13 cellular contexts compared by ENCODE assay signal in the genomic region with DNA sequence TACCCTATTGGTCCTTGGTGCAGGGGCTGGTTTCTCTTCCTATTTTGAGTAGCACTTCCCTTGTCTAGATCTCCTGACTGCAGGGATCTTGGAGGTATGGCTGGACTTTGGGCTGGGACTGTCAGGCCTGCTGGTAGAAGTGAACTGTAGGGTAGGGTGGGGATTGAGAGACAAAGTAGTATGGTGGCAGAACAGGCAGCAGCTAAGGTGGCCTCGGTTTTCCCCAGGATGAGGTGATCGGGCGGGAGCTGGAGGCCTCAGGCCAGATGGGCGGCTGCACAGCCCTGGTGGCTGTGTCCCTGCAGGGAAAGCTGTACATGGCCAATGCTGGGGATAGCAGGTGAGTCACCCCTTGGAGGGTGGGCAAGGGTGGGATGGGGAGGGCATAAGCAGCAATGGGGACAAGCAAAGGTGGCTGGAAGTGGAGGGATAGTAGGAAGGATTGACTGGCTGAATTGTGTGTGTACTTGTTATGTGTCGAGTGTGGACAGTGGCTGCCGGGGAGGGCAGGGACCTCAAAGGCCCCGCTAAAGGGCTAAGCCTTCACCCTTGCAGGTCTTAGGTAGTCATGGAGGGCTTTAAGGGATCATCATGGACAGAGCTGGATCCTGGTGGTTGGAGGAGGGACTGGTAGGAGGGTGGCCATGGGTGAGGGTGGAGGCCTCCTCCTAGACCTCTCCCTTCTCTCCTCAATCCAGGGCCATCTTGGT. TPM values are rescaled to one million over a fixed set of nuclear protein-coding genes. Genes with fewer than 3 reads are reported as not detected.
A peak's percentile ranks its signal among the peaks of the same experiment; 100 is the strongest.
DNase-seq lines count a peak whose midpoint lies in the region; ATAC-seq and TF ChIP-seq lines count a peak whose summit lies in the region.
"Had no signal": no experiment of that assay in that cellular context is flagged by ENCODE, and none has a peak within 500 bp of the region (broad histone marks: within the 10 kb centered on the region; RNA-seq: fewer than 3 reads in every experiment).

No MANE protein-coding gene starts in this region.

- H3K36me3 ChIP-seq in left lung (peaks cover 0 to 48% of the 10 kb centered on the region in 2 donors), upper lobe of left lung (peaks cover 0 to 48% (median 19%) of the 10 kb centered on the region in 4 donors)
- H3K36me3 ChIP-seq: prostate gland had no signal

- H3K9me3 ChIP-seq in right cardiac atrium (ENCODE audit: control insufficient read depth, low read length) (no peaks in the 10 kb centered on the region), left lung (no peaks in the 10 kb centered on the region), upper lobe of left lung (no peaks in the 10 kb centered on the region)
- H3K9me3 ChIP-seq: prostate gland had no signal

- no peaks in the 10 kb centered on the region for H3K9me3 Mint-ChIP-seq in activated T-cell treated with anti-CD3 and anti-CD28 coated beads, Interleukin-2, amount 50 U/mL, for 4 hours

- H3K27me3 Mint-ChIP-seq in activated T-cell treated with anti-CD3 and anti-CD28 coated beads, Interleukin-2, amount 50 U/mL, for 4 hours (ENCODE audit: low read depth): no peaks in the 10 kb centered on the region

- DNase-seq in right cardiac atrium (peak in 2 of 3 donors; percentile 37 to 62), cardiac septum (ENCODE audit: low spot score) (no peak), left lung (no peak), upper lobe of left lung (no peak), midbrain (lab: John Stamatoyannopoulos, UW) (no peak)
- DNase-seq in activated T-cell treated with anti-CD3 and anti-CD28 coated beads, Interleukin-2, amount 50 U/mL, for 4 hours: no peak
- no peak for DNase-seq in NK-92 treated with Interleukin-12 subunit alpha and Interleukin-12 subunit beta, amount 100 ng/mL, for 24 hours (lab: John Stamatoyannopoulos, UW)
- DNase-seq: NCI-H2029, RPMI8226 had no signal

- H3K4me3 ChIP-seq in right cardiac atrium (ENCODE audit: low read length) (no peak overlapping the region), left lung (peak overlapping the region in 1 of 2 donors; percentile 66), upper lobe of left lung (peak overlapping the region in 1 of 4 donors; percentile 61)
- H3K4me3 ChIP-seq: prostate gland had no signal

- TF ChIP-seq POLR2A in upper lobe of left lung (IDR thresholded peaks at IDR 0.05): no peak

- H3K36me3 Mint-ChIP-seq in activated T-cell treated with anti-CD3 and anti-CD28 coated beads, Interleukin-2, amount 50 U/mL, for 4 hours (ENCODE audit: insufficient read depth): peaks cover 37% of the 10 kb centered on the region

- TF ChIP-seq CTCF in left lung (IDR thresholded peaks at IDR 0.05) (no peak), upper lobe of left lung (IDR thresholded peaks at IDR 0.05) (no peak)

- no peaks in the 10 kb centered on the region for H3K4me1 ChIP-seq in right cardiac atrium (ENCODE audit: control insufficient read depth, insufficient read depth, low read length)
- H3K4me1 ChIP-seq in left lung: peaks cover 5 to 66% of the 10 kb centered on the region in 2 donors
- peaks cover 22 to 48% (median 28%) of the 10 kb centered on the region in 4 donors for H3K4me1 ChIP-seq in upper lobe of left lung
- H3K4me1 ChIP-seq: prostate gland had no signal

- TF ChIP-seq EP300 in upper lobe of left lung (IDR thresholded peaks at IDR 0.05): no peak

- ATAC-seq in right cardiac atrium (no peak), left lung (no peak), upper lobe of left lung (ENCODE audit: low FRiP score in 2 of 2) (no peak), GM18498 (IDR thresholded peaks at IDR 0.05; ENCODE audit: unreplicated experiment) (no peak)
- no peak for ATAC-seq in activated T-cell treated with anti-CD3 and anti-CD28 coated beads, Interleukin-2, amount 50 U/mL, for 4 hours

- peaks cover 73% of the 10 kb centered on the region for H3K4me1 Mint-ChIP-seq in activated T-cell treated with anti-CD3 and anti-CD28 coated beads, Interleukin-2, amount 50 U/mL, for 4 hours (ENCODE audit: low read depth)

- intact Hi-C loops in right cardiac atrium (cut with DNase I): loop anchor here in 1 of 4 donors (5.0 kb wide), 1 partner anchor 35 kb away; no protein-coding TSS in a partner anchor
- intact Hi-C loops in cardiac septum (cut with DNase I): no loop called here
- intact Hi-C loops in left lung (cut with DNase I): no loop called here

- H3K27me3 ChIP-seq in right cardiac atrium (ENCODE audit: control insufficient read depth, insufficient read depth) (no peaks in the 10 kb centered on the region), left lung (no peaks in the 10 kb centered on the region), upper lobe of left lung (no peaks in the 10 kb centered on the region)

- peak overlapping the region; percentile 88 for H3K4me3 Mint-ChIP-seq in activated T-cell treated with anti-CD3 and anti-CD28 coated beads, Interleukin-2, amount 50 U/mL, for 4 hours

- 96% methylated on average over 7 of the region's 7 CpGs for WGBS in right cardiac atrium
- WGBS in upper lobe of left lung, 2 donors: 94 to 99% methylated on average over 7 of the region's 7 CpGs

- H3K27ac ChIP-seq in right cardiac atrium (ENCODE audit: low read length) (no peak overlapping the region), left lung (peak overlapping the region; percentile 24 to 95), upper lobe of left lung (peak overlapping the region; percentile 86 to 97 (median 94))
- H3K27ac ChIP-seq: C4-2B had no signal

RNA-seq across cellular contexts. Expression of gene PPM1M, which starts 2.1 kb away (rescaled TPM):
- 10 to 100 TPM; 11.3 to 16.3 (median 14.7) TPM for total RNA-seq in right cardiac atrium
- 9.5 TPM for polyA plus RNA-seq in right cardiac atrium
- 8.9 TPM for total RNA-seq in cardiac septum
- 10 to 100 TPM; 26.6 to 40.0 (median 39.7) TPM for total RNA-seq in activated T-cell treated with anti-CD3 and anti-CD28 coated beads, Interleukin-2, amount 50 U/mL, for 4 hours
- 10 to 100 TPM; 33.1 to 48.3 TPM for total RNA-seq in left lung
- 10 to 100 TPM; 18.7 to 68.1 (median 47.8) TPM for total RNA-seq in upper lobe of left lung

RNA-seq across cellular contexts. Expression of gene TWF2, which starts 8.7 kb away (rescaled TPM):
- total RNA-seq in right cardiac atrium (10 to 100 TPM; 32.0 to 70.0 (median 45.0) TPM), cardiac septum (69.5 TPM), left lung (10 to 100 TPM; 47.7 to 77.5 TPM), upper lobe of left lung (10 to 100 TPM; 31.9 to 83.5 (median 66.6) TPM)
- polyA plus RNA-seq in right cardiac atrium: 56.5 TPM
- 10 to 100 TPM; 69.7 to 76.5 (median 72.8) TPM for total RNA-seq in activated T-cell treated with anti-CD3 and anti-CD28 coated beads, Interleukin-2, amount 50 U/mL, for 4 hours

RNA-seq across cellular contexts. Expression of gene TLR9, which starts 22.2 kb away (rescaled TPM):
- total RNA-seq in right cardiac atrium: under 1 TPM; 0.09 to 0.24 (median 0.20) TPM
- polyA plus RNA-seq in right cardiac atrium: 0.05 TPM
- total RNA-seq in cardiac septum: 0.16 TPM
- under 1 TPM in 1 of 3 donors, not detected in 2; 0.18 TPM for total RNA-seq in activated T-cell treated with anti-CD3 and anti-CD28 coated beads, Interleukin-2, amount 50 U/mL, for 4 hours
- 1 to 10 TPM in 1 of 2 donors, not detected in 1; 1.5 TPM for total RNA-seq in left lung
- 1 to 10 TPM in 1 of 6 donors, under 1 TPM in 1, not detected in 4; 0.29 to 1.1 TPM for total RNA-seq in upper lobe of left lung
- total RNA-seq: kidney epithelial cell had no signal

RNA-seq across cellular contexts. Expression of gene WDR82, which starts 30.8 kb away (rescaled TPM):
- total RNA-seq in right cardiac atrium (10 to 100 TPM; 61.0 to 65.5 (median 63.2) TPM), cardiac septum (69.7 TPM), left lung (10 to 100 TPM; 60.2 to 67.9 TPM), upper lobe of left lung (10 to 100 TPM; 23.0 to 63.6 (median 46.8) TPM)
- 36.9 TPM for polyA plus RNA-seq in right cardiac atrium
- total RNA-seq in activated T-cell treated with anti-CD3 and anti-CD28 coated beads, Interleukin-2, amount 50 U/mL, for 4 hours: 100 to 1,000 TPM; 107 to 119 (median 115) TPM

RNA-seq across cellular contexts. Expression of gene GLYCTK, which starts 40.0 kb away (rescaled TPM):
- 1 to 10 TPM; 4.2 to 7.5 (median 6.3) TPM for total RNA-seq in right cardiac atrium
- 8.1 TPM for polyA plus RNA-seq in right cardiac atrium
- 6.4 TPM for total RNA-seq in cardiac septum
- total RNA-seq in activated T-cell treated with anti-CD3 and anti-CD28 coated beads, Interleukin-2, amount 50 U/mL, for 4 hours: 10 to 100 TPM; 13.0 to 15.5 (median 13.3) TPM
- 10 to 100 TPM in 1 of 2 donors, 1 to 10 TPM in 1; 8.9 to 13.7 TPM for total RNA-seq in left lung
- total RNA-seq in upper lobe of left lung: 10 to 100 TPM in 5 of 6 donors, 1 to 10 TPM in 1; 5.5 to 21.0 (median 15.8) TPM

Comparison
In these comparisons a context has a peak if more than half of its experiments do, and no peak if none do; other contexts are left out.
1. DNase-seq: peak in right cardiac atrium (2 of 3); none in cardiac septum (single experiment), activated T-cell treated with anti-CD3 and anti-CD28 coated beads, Interleukin-2, amount 50 U/mL, for 4 hours (single experiment), left lung (0 of 2), upper lobe of left lung (0 of 2), midbrain (single experiment) and NK-92 treated with Interleukin-12 subunit alpha and Interleukin-12 subunit beta, amount 100 ng/mL, for 24 hours (single experiment).